29 cellular contexts compared by ENCODE assay signal in the genomic region with DNA sequence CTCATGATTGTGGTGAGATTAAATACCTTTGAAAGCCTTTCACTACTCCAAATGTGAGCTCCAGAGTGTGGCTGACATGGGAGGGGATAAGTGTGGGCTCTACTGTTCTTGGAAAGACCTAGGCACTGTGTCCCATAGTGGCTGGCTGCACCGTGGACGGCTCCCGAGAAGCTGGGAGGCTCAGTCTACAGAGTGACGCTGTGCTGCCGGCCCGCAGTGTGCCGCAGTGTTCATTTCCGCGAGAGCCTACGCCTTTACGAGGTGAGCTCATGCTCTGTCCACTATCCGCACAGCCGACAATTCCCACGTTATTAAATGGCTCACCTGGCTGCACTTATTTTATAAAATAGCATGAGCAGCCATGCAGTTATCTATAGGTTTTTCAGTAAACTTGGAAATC.
DNase-seq lines count a peak whose midpoint lies in the region; TF ChIP-seq lines count a peak whose summit lies in the region.
"Had no signal": no experiment of that assay in that cellular context is flagged by ENCODE, and none has a peak within 500 bp of the region (broad histone marks: within the 10 kb centered on the region; RNA-seq: fewer than 3 reads in every experiment).

No MANE protein-coding gene starts in this region.

- TF ChIP-seq CTCF in neural crest cell (conservative IDR thresholded peaks at IDR 0.05) (no peak), esophagus squamous epithelium (IDR thresholded peaks at IDR 0.05) (no peak)

- H3K27me3 Mint-ChIP-seq in neural crest cell (ENCODE audit: low read depth), result peaks cover 19% of the 10 kb centered on the region
- H3K27me3 Mint-ChIP-seq: B cell; CD4-positive, alpha-beta memory T cell; CD4-positive, alpha-beta T cell; CD4-positive, CD25-positive, alpha-beta regulatory T cell had no signal

- TF ChIP-seq POLR2A in esophagus squamous epithelium (IDR thresholded peaks at IDR 0.05), result no peak

- peaks cover 25% of the 10 kb centered on the region for H3K4me1 Mint-ChIP-seq in neural crest cell
- H3K4me1 Mint-ChIP-seq: B cell had no signal

- H3K4me3 ChIP-seq in esophagus squamous epithelium, result no peak overlapping the region
- H3K4me3 ChIP-seq: A549; BLaER1; BLaER1 treated with 17β-estradiol and CSF1 and Interleukin-3, amounts not matched to agents 10 nM and 100 nM had no signal

- H3K27me3 ChIP-seq in esophagus squamous epithelium, result no peaks in the 10 kb centered on the region
- H3K27me3 ChIP-seq: BE2C; BLaER1; BLaER1 treated with 17β-estradiol and CSF1 and Interleukin-3, amounts not matched to agents 10 nM and 100 nM had no signal

- peaks cover 37% of the 10 kb centered on the region for H3K36me3 Mint-ChIP-seq in neural crest cell (ENCODE audit: low read depth)

- DNase-seq in neural crest cell (ENCODE audit: low read depth, low spot score), result no peak
- no peak for DNase-seq in esophagus squamous epithelium (lab: John Stamatoyannopoulos, UW)
- DNase-seq: 8988T; ACHN; AML-193; BE2C; C1 segment of cervical spinal cord; Caco-2; Calu3; CD4-positive, alpha-beta memory T cell; CD4-positive, alpha-beta T cell; CD4-positive, CD25-positive, alpha-beta regulatory T cell; CD8-positive, alpha-beta memory T cell; CD8-positive, alpha-beta T cell; COR-L47; DMS 273 treated with DMSO at 0.1 percent for 48 hours; DMS153; DMS53; DMS79; DMS79 treated with DMSO at 0.1 percent for 48 hours; DND-41; EL had no signal

- H3K4me1 ChIP-seq in esophagus squamous epithelium, result no peaks in the 10 kb centered on the region
- H3K4me1 ChIP-seq: A549, BE2C, Caco-2 had no signal

- H3K9me3 Mint-ChIP-seq in neural crest cell, result peaks cover 6% of the 10 kb centered on the region
- H3K9me3 Mint-ChIP-seq: CD4-positive, alpha-beta memory T cell; CD4-positive, alpha-beta T cell; CD8-positive, alpha-beta T cell had no signal

- H3K27ac ChIP-seq in esophagus squamous epithelium, result no peak overlapping the region
- H3K27ac ChIP-seq: 22Rv1; A549; BLaER1; BLaER1 treated with 17β-estradiol and CSF1 and Interleukin-3, amounts not matched to agents 10 nM and 100 nM; C4-2B had no signal

- WGBS in esophagus squamous epithelium, 2 donors, result 94 to 98% methylated on average over 11 to 14 of the region's 14 CpGs

- H3K4me3 Mint-ChIP-seq in neural crest cell, result no peak overlapping the region
- H3K4me3 Mint-ChIP-seq: B cell; CD14-positive monocyte; CD4-positive, alpha-beta memory T cell; CD4-positive, alpha-beta T cell; CD4-positive, CD25-positive, alpha-beta regulatory T cell; CD8-positive, alpha-beta memory T cell; CD8-positive, alpha-beta T cell had no signal

- no peaks in the 10 kb centered on the region for H3K9me3 ChIP-seq in esophagus squamous epithelium
- H3K9me3 ChIP-seq: A549; BE2C; BLaER1; BLaER1 treated with 17β-estradiol and CSF1 and Interleukin-3, amounts not matched to agents 10 nM and 100 nM; Caco-2 had no signal

- H3K27ac Mint-ChIP-seq in neural crest cell (ENCODE audit: unreplicated experiment), result peak overlapping the region; percentile 93
- H3K27ac Mint-ChIP-seq: B cell; CD4-positive, alpha-beta memory T cell; CD4-positive, alpha-beta T cell; CD4-positive, CD25-positive, alpha-beta regulatory T cell; CD8-positive, alpha-beta T cell had no signal

- H3K36me3 ChIP-seq in esophagus squamous epithelium, result peaks cover 0 to 7% (median 0%) of the 10 kb centered on the region in 3 donors
- H3K36me3 ChIP-seq: BE2C, BLaER1 had no signal

- intact Hi-C loops in esophagus squamous epithelium (cut with DNase I), result no loop called here
